Comparison of ENCODE assay signal across 9 cellular contexts in the genomic region with DNA sequence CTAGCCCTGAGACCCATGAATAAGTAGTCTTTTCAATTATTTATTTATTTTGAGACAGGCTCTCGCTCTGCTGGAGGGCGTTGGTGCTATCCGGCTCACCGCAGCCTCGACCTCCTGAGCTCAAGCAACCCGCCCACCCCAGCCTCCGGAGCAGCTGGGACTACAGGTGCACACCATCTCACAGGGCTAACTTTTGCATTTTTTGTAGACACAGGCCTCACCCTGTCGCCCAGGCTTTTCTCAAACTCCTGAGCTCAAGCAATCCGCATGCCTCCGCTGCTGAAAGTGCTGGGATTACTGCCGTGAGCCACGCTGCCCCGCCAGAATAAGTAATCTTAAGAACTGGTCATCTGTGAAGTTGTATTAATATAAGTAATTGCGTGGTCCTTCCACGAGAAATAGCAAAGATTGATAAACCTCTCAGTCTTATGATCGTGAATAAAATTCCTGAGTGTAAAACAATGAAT. TPM values are rescaled to one million over a fixed set of nuclear protein-coding genes. Genes with fewer than 3 reads are reported as not detected.
A peak's percentile ranks its signal among the peaks of the same experiment; 100 is the strongest.
DNase-seq lines count a peak whose midpoint lies in the region; ATAC-seq, FAIRE-seq and TF ChIP-seq lines count a peak whose summit lies in the region.
"Had no signal": no experiment of that assay in that cellular context is flagged by ENCODE, and none has a peak within 500 bp of the region (broad histone marks: within the 10 kb centered on the region; RNA-seq: fewer than 3 reads in every experiment).

No MANE protein-coding gene starts in this region.

- H3K9me3 ChIP-seq in SK-N-MC (ENCODE audit: low read depth, low read length) (no peaks in the 10 kb centered on the region), psoas muscle (no peaks in the 10 kb centered on the region)

- no peak for TF ChIP-seq CTCF in psoas muscle (IDR thresholded peaks at IDR 0.05)

- intact Hi-C loops in psoas muscle (cut with DNase I) = no loop called here

- ATAC-seq in psoas muscle = no peak
- ATAC-seq in HG03354 (IDR thresholded peaks at IDR 0.05; ENCODE audit: poor library complexity, severe bottlenecking, unreplicated experiment) = no peak
- ATAC-seq in GM21786 (IDR thresholded peaks at IDR 0.05; ENCODE audit: unreplicated experiment) = no peak

- no peaks in the 10 kb centered on the region for H3K27me3 ChIP-seq in psoas muscle (ENCODE audit: insufficient read depth in 3 of 3, low read length in 2 of 3)

- WGBS in psoas muscle, 3 donors = 56 to 60% (median 59%) methylated on average over 16 of the region's 16 CpGs

- peaks cover 21% of the 10 kb centered on the region for H3K4me1 ChIP-seq in psoas muscle

- no peak for FAIRE-seq in frontal cortex (lab: Jason Lieb, UNC)
- FAIRE-seq: bronchial epithelial cell had no signal

- no peaks in the 10 kb centered on the region for H3K36me3 ChIP-seq in SK-N-MC (ENCODE audit: insufficient read depth, low read length)
- no peaks in the 10 kb centered on the region for H3K36me3 ChIP-seq in psoas muscle (ENCODE audit: insufficient read depth in 1 of 2, low read depth in 1 of 2)

- H3K4me3 ChIP-seq in SK-N-MC = peak overlapping the region; percentile 16
- peak overlapping the region; percentile 75 for H3K4me3 ChIP-seq in psoas muscle

- H3K27ac ChIP-seq in SK-N-MC = no peak overlapping the region
- peak overlapping the region; percentile 96 for H3K27ac ChIP-seq in psoas muscle

- no peak overlapping the region for H3K9ac ChIP-seq in SK-N-MC (ENCODE audit: insufficient read length)

- DNase-seq in ELF-1 (ENCODE audit: low read depth, low spot score) (peak; percentile 52), SK-N-MC (ENCODE audit: low read depth, low spot score) (no peak), dermis blood vessel endothelial cell (peak; percentile 60), psoas muscle (no peak), frontal cortex (ENCODE audit: low spot score in 2 of 2) (no peak), NCI-H345 (lab: John Stamatoyannopoulos, UW) (no peak)

RNA-seq across cellular contexts. Expression of gene ANXA2R, which starts 1.6 kb away (rescaled TPM):
- total RNA-seq in dermis blood vessel endothelial cell (7.7 and 7.8 TPM in 2 replicates), psoas muscle (1 to 10 TPM in 1 of 4 donors, under 1 TPM in 3; 0.46 to 1.6 (median 0.78) TPM), frontal cortex (0.41 TPM)
- polyA plus RNA-seq in psoas muscle = 1 to 10 TPM in 2 of 3 donors, under 1 TPM in 1; 0.66 to 2.7 (median 1.8) TPM

Comparison
In these comparisons a context has a peak if more than half of its experiments do, and no peak if none do; other contexts are left out.
1. DNase-seq: peak in ELF-1 (single experiment) and dermis blood vessel endothelial cell (single experiment); none in SK-N-MC (single experiment), psoas muscle (0 of 2), frontal cortex (0 of 2) and NCI-H345 (single experiment).